ENCODE assay signal across 1 cellular context in genomic region chr16:4384497-4384896, GRCh38.
A peak's percentile ranks its signal among the peaks of the same experiment; 100 is the strongest.
TF ChIP-seq lines count a peak whose summit lies in the region.

No MANE protein-coding gene starts in this region.

TF ChIP-seq in K562, 482 proteins besides CTCF, POLR2A, EP300 and RAD21:
- TF ChIP-seq ZBTB33 (CRISPR knock-in tag; IDR thresholded peaks at IDR 0.05) (peak; percentile 73), POLR2G (IDR thresholded peaks at IDR 0.05; ENCODE audit: low read depth, low read length) (0 out of 2 replicates have a peak, but pooled peaks have one; percentile 5), C11orf30 (IDR thresholded peaks at IDR 0.05; ENCODE audit: low read depth) (no peak)
TF ChIP-seq in K562: peak in this region for 2.
